11 cellular contexts compared by ENCODE assay signal in genomic region chr2:27076323-27076722, GRCh38. TPM values are rescaled to one million over a fixed set of nuclear protein-coding genes. Genes with fewer than 3 reads are reported as not detected.
DNase-seq lines count a peak whose midpoint lies in the region; ATAC-seq and TF ChIP-seq lines count a peak whose summit lies in the region.
"Had no signal": no experiment of that assay in that cellular context is flagged by ENCODE, and none has a peak within 500 bp of the region (broad histone marks: within the 10 kb centered on the region; RNA-seq: fewer than 3 reads in every experiment).

No MANE protein-coding gene starts in this region.

- H3K36me3 ChIP-seq in CD4-positive, CD25-positive, alpha-beta regulatory T cell (ENCODE audit: control insufficient read depth, insufficient read depth, low read length), result no peaks in the 10 kb centered on the region
- no peaks in the 10 kb centered on the region for H3K36me3 ChIP-seq in neuronal stem cell (replicated peaks in 1 of 2; ENCODE audit: control insufficient read depth in 2 of 2, insufficient read depth in 2 of 2, low read length in 2 of 2)
- H3K36me3 ChIP-seq: heart right ventricle had no signal

- no peak overlapping the region for H3K4ac ChIP-seq in neuronal stem cell (ENCODE audit: low read length)

- H3K4me1 Mint-ChIP-seq in CD4-positive, CD25-positive, alpha-beta regulatory T cell, result peaks cover 14 to 48% (median 22%) of the 10 kb centered on the region in 4 donors
- H3K4me1 Mint-ChIP-seq in activated CD8-positive, alpha-beta T cell treated with anti-CD3 and anti-CD28 coated beads for 36 hours (ENCODE audit: low read depth), result peaks cover 56% of the 10 kb centered on the region
- peaks cover 33 to 59% of the 10 kb centered on the region in 2 donors for H3K4me1 Mint-ChIP-seq in natural killer cell

- H3K4me1 ChIP-seq in CD4-positive, CD25-positive, alpha-beta regulatory T cell (ENCODE audit: control insufficient read depth, insufficient read depth, low read length, poor library complexity, severe bottlenecking), result peaks cover 26% of the 10 kb centered on the region
- H3K4me1 ChIP-seq in neuronal stem cell (ENCODE audit: control insufficient read depth in 2 of 2, insufficient read depth in 1 of 2, low read depth in 1 of 2, low read length in 2 of 2), result peaks cover 15 to 46% of the 10 kb centered on the region in 2 donors

- no peaks in the 10 kb centered on the region for H3K27me3 ChIP-seq in CD4-positive, CD25-positive, alpha-beta regulatory T cell (ENCODE audit: control insufficient read depth, insufficient read depth, low read length)
- H3K27me3 ChIP-seq in neuronal stem cell (ENCODE audit: control insufficient read depth in 3 of 3, insufficient read depth in 3 of 3, low read depth in 1 of 3, low read length in 3 of 3), result no peaks in the 10 kb centered on the region
- H3K27me3 ChIP-seq: heart right ventricle had no signal

- H3K23ac ChIP-seq in neuronal stem cell (ENCODE audit: low read depth, low read length, poor library complexity), result no peak overlapping the region

- no peak overlapping the region for H3K9ac ChIP-seq in neuronal stem cell (ENCODE audit: low read depth, low read length, poor library complexity)

- H3K9me3 ChIP-seq in CD4-positive, CD25-positive, alpha-beta regulatory T cell (ENCODE audit: control insufficient read depth in 2 of 2, low read length in 2 of 2), result no peaks in the 10 kb centered on the region
- no peaks in the 10 kb centered on the region for H3K9me3 ChIP-seq in neuronal stem cell (replicated peaks in 1 of 2; ENCODE audit: control insufficient read depth in 2 of 2, insufficient read depth in 1 of 2, low read depth in 1 of 2, low read length in 2 of 2)
- H3K9me3 ChIP-seq: heart right ventricle had no signal

- no peaks in the 10 kb centered on the region for H3K27me3 Mint-ChIP-seq in CD4-positive, CD25-positive, alpha-beta regulatory T cell
- no peaks in the 10 kb centered on the region for H3K27me3 Mint-ChIP-seq in activated CD8-positive, alpha-beta T cell treated with anti-CD3 and anti-CD28 coated beads for 36 hours
- H3K27me3 Mint-ChIP-seq in natural killer cell (ENCODE audit: low read depth in 2 of 2), result no peaks in the 10 kb centered on the region
- H3K27me3 Mint-ChIP-seq: effector memory CD8-positive, alpha-beta T cell had no signal

- H2AK5ac ChIP-seq in neuronal stem cell (ENCODE audit: low read depth, low read length), result no peak overlapping the region

- H2BK12ac ChIP-seq in neuronal stem cell (ENCODE audit: low read length), result no peak overlapping the region

- H4K91ac ChIP-seq in neuronal stem cell (ENCODE audit: low read depth, low read length, poor library complexity), result no peak overlapping the region

- no peak overlapping the region for H2BK5ac ChIP-seq in neuronal stem cell (ENCODE audit: low read length)

- intact Hi-C loops in activated CD8-positive, alpha-beta T cell treated with anti-CD3 and anti-CD28 coated beads for 36 hours (cut with micrococcal nuclease), result no loop called here
- intact Hi-C loops in natural killer cell (cut with micrococcal nuclease), result no loop called here

- POLR2A ChIA-PET in activated CD8-positive, alpha-beta T cell treated with anti-CD3 and anti-CD28 coated beads for 36 hours (lab: Charles Lee), result interaction anchor here (1.4 to 1.8 kb wide), 2 partner anchors 9 to 25 kb away, joined by 5 to 8 read pairs; partner anchors contain the start of gene AGBL5

- H3K14ac ChIP-seq in neuronal stem cell (ENCODE audit: low read length), result no peak overlapping the region

- no peak overlapping the region for H4K8ac ChIP-seq in neuronal stem cell (ENCODE audit: low read depth, low read length)

- H2AFZ ChIP-seq in neuronal stem cell (ENCODE audit: low read length), result no peak overlapping the region

- no peak for TF ChIP-seq CTCF in activated CD8-positive, alpha-beta T cell treated with anti-CD3 and anti-CD28 coated beads for 36 hours (IDR thresholded peaks at IDR 0.05)
- no peak for TF ChIP-seq CTCF in natural killer cell (IDR thresholded peaks at IDR 0.05)

- no peaks in the 10 kb centered on the region for H3K79me1 ChIP-seq in neuronal stem cell (ENCODE audit: low read depth, low read length)

- no peak overlapping the region for H3K4me2 ChIP-seq in neuronal stem cell (ENCODE audit: insufficient read depth, low read length, poor library complexity, severe bottlenecking)

- H3K4me3 Mint-ChIP-seq in CD4-positive, CD25-positive, alpha-beta regulatory T cell, result peak overlapping the region in 2 of 4 donors; percentile 36 to 92
- no peak overlapping the region for H3K4me3 Mint-ChIP-seq in activated CD8-positive, alpha-beta T cell treated with anti-CD3 and anti-CD28 coated beads for 36 hours
- H3K4me3 Mint-ChIP-seq in natural killer cell, result no peak overlapping the region

- ATAC-seq in CD4-positive, CD25-positive, alpha-beta regulatory T cell (ENCODE audit: low read depth in 2 of 2), result no peak
- ATAC-seq in activated CD8-positive, alpha-beta T cell treated with anti-CD3 and anti-CD28 coated beads for 36 hours, result no peak
- ATAC-seq in natural killer cell, result no peak
- no peak for ATAC-seq in HG03439 (IDR thresholded peaks at IDR 0.05; ENCODE audit: unreplicated experiment)
- ATAC-seq: effector memory CD8-positive, alpha-beta T cell; heart right ventricle had no signal

- no peaks in the 10 kb centered on the region for H3K36me3 Mint-ChIP-seq in CD4-positive, CD25-positive, alpha-beta regulatory T cell
- H3K36me3 Mint-ChIP-seq in activated CD8-positive, alpha-beta T cell treated with anti-CD3 and anti-CD28 coated beads for 36 hours (ENCODE audit: low read depth), result no peaks in the 10 kb centered on the region
- H3K36me3 Mint-ChIP-seq in natural killer cell, result no peaks in the 10 kb centered on the region

- H3K18ac ChIP-seq in neuronal stem cell (ENCODE audit: low read length), result no peak overlapping the region

- CTCF ChIA-PET in activated CD8-positive, alpha-beta T cell treated with anti-CD3 and anti-CD28 coated beads for 36 hours (lab: Charles Lee), result interaction anchor here (1.0 kb wide), 1 partner anchor 9 kb away, joined by 3 read pairs; no protein-coding TSS in a partner anchor

- H3K27ac Mint-ChIP-seq in CD4-positive, CD25-positive, alpha-beta regulatory T cell, result peak overlapping the region in 2 of 3 donors; percentile 12 to 83
- H3K27ac Mint-ChIP-seq in activated CD8-positive, alpha-beta T cell treated with anti-CD3 and anti-CD28 coated beads for 36 hours, result peak overlapping the region; percentile 44
- peak overlapping the region; percentile 3 to 86 for H3K27ac Mint-ChIP-seq in natural killer cell
- H3K27ac Mint-ChIP-seq: effector memory CD8-positive, alpha-beta T cell had no signal

- DNase-seq in CD4-positive, CD25-positive, alpha-beta regulatory T cell, result no peak
- DNase-seq in activated CD8-positive, alpha-beta T cell treated with anti-CD3 and anti-CD28 coated beads for 36 hours, result no peak
- no peak for DNase-seq in natural killer cell
- DNase-seq in neuronal stem cell (ENCODE audit: low spot score), result no peak
- DNase-seq in SIG-M5 treated with dmso at 0.1 percent for 504 hours (lab: John Stamatoyannopoulos, UW; ENCODE audit: unreplicated experiment), result no peak
- DNase-seq: effector memory CD8-positive, alpha-beta T cell; GDM1; heart right ventricle; Kasumi-1; NCI-H2029 treated with DMSO at 0.1 percent for 48 hours had no signal

- H2BK120ac ChIP-seq in neuronal stem cell (ENCODE audit: low read depth, low read length), result no peak overlapping the region

- WGBS in neuronal stem cell (ENCODE audit: extremely low coverage in 2 of 2, insufficient read length in 2 of 2, insufficient replicate concordance in 1 of 2), 2 donors, result no CpG with 5 or more reads among the region's 4 CpGs

- no peak overlapping the region for H2BK15ac ChIP-seq in neuronal stem cell (ENCODE audit: low read length)

- no peaks in the 10 kb centered on the region for H3K9me3 Mint-ChIP-seq in CD4-positive, CD25-positive, alpha-beta regulatory T cell
- H3K9me3 Mint-ChIP-seq in activated CD8-positive, alpha-beta T cell treated with anti-CD3 and anti-CD28 coated beads for 36 hours, result no peaks in the 10 kb centered on the region
- no peaks in the 10 kb centered on the region for H3K9me3 Mint-ChIP-seq in natural killer cell
- H3K9me3 Mint-ChIP-seq: effector memory CD8-positive, alpha-beta T cell had no signal

- H3K4me3 ChIP-seq in CD4-positive, CD25-positive, alpha-beta regulatory T cell (ENCODE audit: low read depth, low read length), result no peak overlapping the region
- H3K4me3 ChIP-seq in neuronal stem cell (ENCODE audit: low read length in 2 of 2), result no peak overlapping the region
- H3K4me3 ChIP-seq: heart right ventricle had no signal

- H3K27ac ChIP-seq in CD4-positive, CD25-positive, alpha-beta regulatory T cell (ENCODE audit: insufficient read depth, low read length, poor library complexity, severe bottlenecking), result no peak overlapping the region
- no peak overlapping the region for H3K27ac ChIP-seq in neuronal stem cell (replicated peaks; ENCODE audit: low read length)

RNA-seq across cellular contexts. Expression of gene EMILIN1, which starts 2.1 kb away (rescaled TPM):
- 0.22 TPM for total RNA-seq in CD4-positive, CD25-positive, alpha-beta regulatory T cell
- 1 to 10 TPM in 2 of 4 donors, under 1 TPM in 2; 0.33 to 1.5 (median 0.94) TPM for polyA plus RNA-seq in CD4-positive, CD25-positive, alpha-beta regulatory T cell
- under 1 TPM; 0.61 to 0.63 TPM for total RNA-seq in activated CD8-positive, alpha-beta T cell treated with anti-CD3 and anti-CD28 coated beads for 36 hours
- under 1 TPM; 0.31 to 0.78 (median 0.41) TPM for total RNA-seq in natural killer cell
- polyA plus RNA-seq in neuronal stem cell (2013, experiment 1 of 2), result 3.0 TPM
- 2.9 TPM for polyA plus RNA-seq in neuronal stem cell (2013, experiment 2 of 2)

RNA-seq across cellular contexts. Expression of gene OST4, which starts 4.9 kb away (rescaled TPM):
- total RNA-seq in CD4-positive, CD25-positive, alpha-beta regulatory T cell, result 279 TPM
- 1,000 to 10,000 TPM in 1 of 4 donors, 100 to 1,000 TPM in 3; 827 to 1,033 (median 916) TPM for polyA plus RNA-seq in CD4-positive, CD25-positive, alpha-beta regulatory T cell
- total RNA-seq in activated CD8-positive, alpha-beta T cell treated with anti-CD3 and anti-CD28 coated beads for 36 hours, result 100 to 1,000 TPM; 257 to 262 TPM
- 100 to 1,000 TPM; 178 to 207 (median 192) TPM for total RNA-seq in natural killer cell
- polyA plus RNA-seq in neuronal stem cell (2013, experiment 1 of 2), result 668 TPM
- 664 TPM for polyA plus RNA-seq in neuronal stem cell (2013, experiment 2 of 2)

RNA-seq across cellular contexts. Expression of gene KHK, which starts 10.2 kb away (rescaled TPM):
- total RNA-seq in CD4-positive, CD25-positive, alpha-beta regulatory T cell, result 5.3 TPM
- polyA plus RNA-seq in CD4-positive, CD25-positive, alpha-beta regulatory T cell, result 1 to 10 TPM; 3.4 to 6.6 (median 6.0) TPM
- 1 to 10 TPM; 6.7 to 9.5 TPM for total RNA-seq in activated CD8-positive, alpha-beta T cell treated with anti-CD3 and anti-CD28 coated beads for 36 hours
- total RNA-seq in natural killer cell, result 1 to 10 TPM; 3.7 to 4.0 (median 3.8) TPM
- 3.8 TPM for polyA plus RNA-seq in neuronal stem cell (2013, experiment 1 of 2)
- 3.7 TPM for polyA plus RNA-seq in neuronal stem cell (2013, experiment 2 of 2)

RNA-seq across cellular contexts. Expression of gene AGBL5, which starts 24.9 kb away (rescaled TPM):
- 9.5 TPM for total RNA-seq in CD4-positive, CD25-positive, alpha-beta regulatory T cell
- 10 to 100 TPM in 1 of 4 donors, 1 to 10 TPM in 3; 8.9 to 11.3 (median 9.2) TPM for polyA plus RNA-seq in CD4-positive, CD25-positive, alpha-beta regulatory T cell
- 10 to 100 TPM; 12.2 to 16.4 TPM for total RNA-seq in activated CD8-positive, alpha-beta T cell treated with anti-CD3 and anti-CD28 coated beads for 36 hours
- 10 to 100 TPM in 2 of 3 donors, 1 to 10 TPM in 1; 10.0 to 12.0 (median 10.8) TPM for total RNA-seq in natural killer cell
- 79.9 TPM for polyA plus RNA-seq in neuronal stem cell (2013, experiment 1 of 2)
- polyA plus RNA-seq in neuronal stem cell (2013, experiment 2 of 2), result 78.2 TPM

RNA-seq across cellular contexts. Expression of gene CGREF1, which starts 42.6 kb away (rescaled TPM):
- total RNA-seq in CD4-positive, CD25-positive, alpha-beta regulatory T cell, result not detected
- under 1 TPM in 1 of 4 donors, not detected in 3; 0.20 TPM for polyA plus RNA-seq in CD4-positive, CD25-positive, alpha-beta regulatory T cell
- 1 to 10 TPM; 3.7 to 4.3 TPM for total RNA-seq in activated CD8-positive, alpha-beta T cell treated with anti-CD3 and anti-CD28 coated beads for 36 hours
- total RNA-seq in natural killer cell, result not detected
- polyA plus RNA-seq in neuronal stem cell (2013, experiment 1 of 2), result 4.3 TPM
- polyA plus RNA-seq in neuronal stem cell (2013, experiment 2 of 2), result 4.5 TPM
